In the genomic region with DNA sequence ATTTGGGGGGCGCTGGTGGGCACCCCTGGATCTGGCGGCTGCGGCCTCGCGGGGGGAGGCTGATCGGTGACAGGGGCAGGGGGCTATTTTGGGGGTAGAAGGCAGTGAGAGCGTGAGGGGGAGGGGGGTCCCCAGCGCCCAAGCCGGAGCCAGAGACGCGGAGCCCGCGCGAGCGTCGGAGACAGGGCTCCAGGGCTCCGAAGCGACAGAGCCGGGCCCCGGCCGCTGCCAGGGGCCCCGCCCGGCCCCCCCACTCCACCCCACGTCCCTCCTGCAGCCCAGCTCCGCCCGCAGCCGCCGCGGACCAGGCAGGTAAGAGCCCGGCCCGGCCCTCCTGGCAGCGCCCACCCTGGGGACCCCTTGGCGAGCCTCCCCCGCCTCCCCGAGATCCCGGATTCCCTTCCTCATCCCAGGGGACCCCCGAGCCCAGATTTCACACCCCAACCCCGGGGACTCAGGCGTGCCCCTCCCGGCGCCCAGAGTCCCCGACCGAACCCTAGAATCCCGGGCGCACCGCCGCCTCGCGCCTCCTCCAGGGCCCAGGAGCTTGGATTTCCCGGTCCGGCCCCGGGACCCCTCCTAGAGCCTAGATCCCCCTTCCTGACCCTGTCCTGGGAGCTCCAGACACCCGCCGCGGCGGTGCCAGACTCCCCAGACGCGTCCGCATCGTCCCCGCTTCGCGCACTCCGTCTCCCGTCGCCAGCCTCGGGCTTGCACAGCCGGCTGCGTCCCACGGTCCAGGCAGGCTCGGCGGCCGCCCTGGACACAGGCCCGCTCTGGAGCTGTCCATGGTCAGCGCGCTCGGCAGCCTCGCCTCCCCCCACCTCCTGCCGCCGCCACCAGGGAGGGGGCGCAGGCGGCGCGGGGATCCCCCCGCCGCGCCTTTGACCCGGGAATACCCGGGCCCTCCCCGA, we compare ENCODE assay signal across 1 cellular context.
A peak's percentile ranks its signal among the peaks of the same experiment; 100 is the strongest.
TF ChIP-seq lines count a peak whose summit lies in the region.

A gene (plus strand): TSS at position 134 of the 914 bp plus-strand sequence. CDS start 8,330 bp downstream, outside the sequence.

TF ChIP-seq in HepG2, 621 proteins besides CTCF, POLR2A, EP300 and RAD21 (continued from another document and continues in another):
- TF ChIP-seq KDM5B (CRISPR knock-in tag; IDR thresholded peaks at IDR 0.05; ENCODE audit: borderline replicate concordance) (peak; percentile 74; the same call in 1 of the 2 replicates), PAX8 (CRISPR knock-in tag; IDR thresholded peaks at IDR 0.05; ENCODE audit: borderline replicate concordance) (no peak; the same call in 1 of the 2 replicates), BRD4 (CRISPR knock-in tag; IDR thresholded peaks at IDR 0.05) (no peak), MEIS1 (CRISPR knock-in tag; IDR thresholded peaks at IDR 0.05; ENCODE audit: borderline replicate concordance) (no peak), ZNF296 (CRISPR knock-in tag; conservative IDR thresholded peaks at IDR 0.05) (peak; percentile 73; the same call in 1 of the 2 replicates), CREM (IDR thresholded peaks at IDR 0.05) (no peak), CREM (CRISPR knock-in tag; IDR thresholded peaks at IDR 0.05) (no peak), ELF4 (CRISPR knock-in tag; IDR thresholded peaks at IDR 0.05; ENCODE audit: borderline replicate concordance) (no peak), RORA (CRISPR knock-in tag; IDR thresholded peaks at IDR 0.05) (no peak), SNAI1 (CRISPR knock-in tag; IDR thresholded peaks at IDR 0.05; ENCODE audit: borderline replicate concordance) (no peak), GTF2F1 (IDR thresholded peaks at IDR 0.05; ENCODE audit: low read length) (no peak), MIER2 (CRISPR knock-in tag; IDR thresholded peaks at IDR 0.05) (peak; percentile 96), ZFP36L2 (CRISPR knock-in tag; IDR thresholded peaks at IDR 0.05) (no peak), SMAD1 (CRISPR knock-in tag; IDR thresholded peaks at IDR 0.05; ENCODE audit: borderline replicate concordance, low read depth) (no peak; the same call in 1 of the 2 replicates), ZNF354B (CRISPR knock-in tag; IDR thresholded peaks at IDR 0.05) (no peak), ZNF782 (CRISPR knock-in tag; IDR thresholded peaks at IDR 0.05; ENCODE audit: borderline replicate concordance) (no peak), ZSCAN30 (CRISPR knock-in tag; IDR thresholded peaks at IDR 0.05) (no peak), ADNP (CRISPR knock-in tag; IDR thresholded peaks at IDR 0.05) (no peak), KMT2A (CRISPR knock-in tag; IDR thresholded peaks at IDR 0.05) (peak; percentile 61; the same call in 1 of the 2 replicates), ZNF160 (CRISPR knock-in tag; IDR thresholded peaks at IDR 0.05) (peak; percentile 69; the same call in 1 of the 2 replicates), MAFF (IDR thresholded peaks at IDR 0.05; ENCODE audit: low read depth, low read length) (no peak)
- TF ChIP-seq, protein P1, sequence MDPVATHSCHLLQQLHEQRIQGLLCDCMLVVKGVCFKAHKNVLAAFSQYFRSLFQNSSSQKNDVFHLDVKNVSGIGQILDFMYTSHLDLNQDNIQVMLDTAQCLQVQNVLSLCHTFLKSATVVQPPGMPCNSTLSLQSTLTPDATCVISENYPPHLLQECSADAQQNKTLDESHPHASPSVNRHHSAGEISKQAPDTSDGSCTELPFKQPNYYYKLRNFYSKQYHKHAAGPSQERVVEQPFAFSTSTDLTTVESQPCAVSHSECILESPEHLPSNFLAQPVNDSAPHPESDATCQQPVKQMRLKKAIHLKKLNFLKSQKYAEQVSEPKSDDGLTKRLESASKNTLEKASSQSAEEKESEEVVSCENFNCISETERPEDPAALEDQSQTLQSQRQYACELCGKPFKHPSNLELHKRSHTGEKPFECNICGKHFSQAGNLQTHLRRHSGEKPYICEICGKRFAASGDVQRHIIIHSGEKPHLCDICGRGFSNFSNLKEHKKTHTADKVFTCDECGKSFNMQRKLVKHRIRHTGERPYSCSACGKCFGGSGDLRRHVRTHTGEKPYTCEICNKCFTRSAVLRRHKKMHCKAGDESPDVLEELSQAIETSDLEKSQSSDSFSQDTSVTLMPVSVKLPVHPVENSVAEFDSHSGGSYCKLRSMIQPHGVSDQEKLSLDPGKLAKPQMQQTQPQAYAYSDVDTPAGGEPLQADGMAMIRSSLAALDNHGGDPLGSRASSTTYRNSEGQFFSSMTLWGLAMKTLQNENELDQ (CRISPR knock-in tag; IDR thresholded peaks at IDR 0.05; ENCODE audit: borderline replicate concordance) = peak; percentile 84; the same call in 1 of the 2 replicates
- TF ChIP-seq, protein P2, sequence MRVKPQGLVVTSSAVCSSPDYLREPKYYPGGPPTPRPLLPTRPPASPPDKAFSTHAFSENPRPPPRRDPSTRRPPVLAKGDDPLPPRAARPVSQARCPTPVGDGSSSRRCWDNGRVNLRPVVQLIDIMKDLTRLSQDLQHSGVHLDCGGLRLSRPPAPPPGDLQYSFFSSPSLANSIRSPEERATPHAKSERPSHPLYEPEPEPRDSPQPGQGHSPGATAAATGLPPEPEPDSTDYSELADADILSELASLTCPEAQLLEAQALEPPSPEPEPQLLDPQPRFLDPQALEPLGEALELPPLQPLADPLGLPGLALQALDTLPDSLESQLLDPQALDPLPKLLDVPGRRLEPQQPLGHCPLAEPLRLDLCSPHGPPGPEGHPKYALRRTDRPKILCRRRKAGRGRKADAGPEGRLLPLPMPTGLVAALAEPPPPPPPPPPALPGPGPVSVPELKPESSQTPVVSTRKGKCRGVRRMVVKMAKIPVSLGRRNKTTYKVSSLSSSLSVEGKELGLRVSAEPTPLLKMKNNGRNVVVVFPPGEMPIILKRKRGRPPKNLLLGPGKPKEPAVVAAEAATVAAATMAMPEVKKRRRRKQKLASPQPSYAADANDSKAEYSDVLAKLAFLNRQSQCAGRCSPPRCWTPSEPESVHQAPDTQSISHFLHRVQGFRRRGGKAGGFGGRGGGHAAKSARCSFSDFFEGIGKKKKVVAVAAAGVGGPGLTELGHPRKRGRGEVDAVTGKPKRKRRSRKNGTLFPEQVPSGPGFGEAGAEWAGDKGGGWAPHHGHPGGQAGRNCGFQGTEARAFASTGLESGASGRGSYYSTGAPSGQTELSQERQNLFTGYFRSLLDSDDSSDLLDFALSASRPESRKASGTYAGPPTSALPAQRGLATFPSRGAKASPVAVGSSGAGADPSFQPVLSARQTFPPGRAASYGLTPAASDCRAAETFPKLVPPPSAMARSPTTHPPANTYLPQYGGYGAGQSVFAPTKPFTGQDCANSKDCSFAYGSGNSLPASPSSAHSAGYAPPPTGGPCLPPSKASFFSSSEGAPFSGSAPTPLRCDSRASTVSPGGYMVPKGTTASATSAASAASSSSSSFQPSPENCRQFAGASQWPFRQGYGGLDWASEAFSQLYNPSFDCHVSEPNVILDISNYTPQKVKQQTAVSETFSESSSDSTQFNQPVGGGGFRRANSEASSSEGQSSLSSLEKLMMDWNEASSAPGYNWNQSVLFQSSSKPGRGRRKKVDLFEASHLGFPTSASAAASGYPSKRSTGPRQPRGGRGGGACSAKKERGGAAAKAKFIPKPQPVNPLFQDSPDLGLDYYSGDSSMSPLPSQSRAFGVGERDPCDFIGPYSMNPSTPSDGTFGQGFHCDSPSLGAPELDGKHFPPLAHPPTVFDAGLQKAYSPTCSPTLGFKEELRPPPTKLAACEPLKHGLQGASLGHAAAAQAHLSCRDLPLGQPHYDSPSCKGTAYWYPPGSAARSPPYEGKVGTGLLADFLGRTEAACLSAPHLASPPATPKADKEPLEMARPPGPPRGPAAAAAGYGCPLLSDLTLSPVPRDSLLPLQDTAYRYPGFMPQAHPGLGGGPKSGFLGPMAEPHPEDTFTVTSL (CRISPR knock-in tag; IDR thresholded peaks at IDR 0.05; ENCODE audit: borderline replicate concordance) = no peak
- TF ChIP-seq, protein P3, sequence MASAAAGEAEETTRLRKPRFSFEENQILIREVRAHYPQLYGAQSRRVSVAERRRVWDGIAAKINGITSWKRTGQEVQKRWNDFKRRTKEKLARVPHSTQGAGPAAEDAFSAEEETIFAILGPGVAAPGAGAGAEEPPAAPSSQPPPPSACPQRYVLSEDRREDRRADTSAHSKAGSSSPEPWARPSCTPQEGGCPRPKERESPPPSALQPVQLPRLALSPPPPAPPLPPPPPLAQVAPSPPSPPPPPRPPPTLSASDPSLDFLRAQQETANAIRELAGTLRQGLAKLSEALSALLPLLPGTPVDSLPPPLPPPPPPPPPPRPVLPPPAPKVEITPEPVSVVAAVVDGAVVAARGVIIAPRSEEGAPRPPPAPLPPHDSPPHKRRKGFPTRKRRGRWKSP (CRISPR knock-in tag; IDR thresholded peaks at IDR 0.05) = peak; percentile 64; the same call in 1 of the 2 replicates
- TF ChIP-seq, protein P4, sequence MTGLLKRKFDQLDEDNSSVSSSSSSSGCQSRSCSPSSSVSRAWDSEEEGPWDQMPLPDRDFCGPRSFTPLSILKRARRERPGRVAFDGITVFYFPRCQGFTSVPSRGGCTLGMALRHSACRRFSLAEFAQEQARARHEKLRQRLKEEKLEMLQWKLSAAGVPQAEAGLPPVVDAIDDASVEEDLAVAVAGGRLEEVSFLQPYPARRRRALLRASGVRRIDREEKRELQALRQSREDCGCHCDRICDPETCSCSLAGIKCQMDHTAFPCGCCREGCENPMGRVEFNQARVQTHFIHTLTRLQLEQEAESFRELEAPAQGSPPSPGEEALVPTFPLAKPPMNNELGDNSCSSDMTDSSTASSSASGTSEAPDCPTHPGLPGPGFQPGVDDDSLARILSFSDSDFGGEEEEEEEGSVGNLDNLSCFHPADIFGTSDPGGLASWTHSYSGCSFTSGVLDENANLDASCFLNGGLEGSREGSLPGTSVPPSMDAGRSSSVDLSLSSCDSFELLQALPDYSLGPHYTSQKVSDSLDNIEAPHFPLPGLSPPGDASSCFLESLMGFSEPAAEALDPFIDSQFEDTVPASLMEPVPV (CRISPR knock-in tag; IDR thresholded peaks at IDR 0.05) = no peak
- TF ChIP-seq, protein P5, sequence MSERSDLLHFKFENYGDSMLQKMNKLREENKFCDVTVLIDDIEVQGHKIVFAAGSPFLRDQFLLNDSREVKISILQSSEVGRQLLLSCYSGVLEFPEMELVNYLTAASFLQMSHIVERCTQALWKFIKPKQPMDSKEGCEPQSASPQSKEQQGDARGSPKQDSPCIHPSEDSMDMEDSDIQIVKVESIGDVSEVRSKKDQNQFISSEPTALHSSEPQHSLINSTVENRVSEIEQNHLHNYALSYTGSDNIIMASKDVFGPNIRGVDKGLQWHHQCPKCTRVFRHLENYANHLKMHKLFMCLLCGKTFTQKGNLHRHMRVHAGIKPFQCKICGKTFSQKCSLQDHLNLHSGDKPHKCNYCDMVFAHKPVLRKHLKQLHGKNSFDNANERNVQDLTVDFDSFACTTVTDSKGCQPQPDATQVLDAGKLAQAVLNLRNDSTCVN (CRISPR knock-in tag; IDR thresholded peaks at IDR 0.05; ENCODE audit: borderline replicate concordance) = peak; percentile 88
- TF ChIP-seq, protein P6, sequence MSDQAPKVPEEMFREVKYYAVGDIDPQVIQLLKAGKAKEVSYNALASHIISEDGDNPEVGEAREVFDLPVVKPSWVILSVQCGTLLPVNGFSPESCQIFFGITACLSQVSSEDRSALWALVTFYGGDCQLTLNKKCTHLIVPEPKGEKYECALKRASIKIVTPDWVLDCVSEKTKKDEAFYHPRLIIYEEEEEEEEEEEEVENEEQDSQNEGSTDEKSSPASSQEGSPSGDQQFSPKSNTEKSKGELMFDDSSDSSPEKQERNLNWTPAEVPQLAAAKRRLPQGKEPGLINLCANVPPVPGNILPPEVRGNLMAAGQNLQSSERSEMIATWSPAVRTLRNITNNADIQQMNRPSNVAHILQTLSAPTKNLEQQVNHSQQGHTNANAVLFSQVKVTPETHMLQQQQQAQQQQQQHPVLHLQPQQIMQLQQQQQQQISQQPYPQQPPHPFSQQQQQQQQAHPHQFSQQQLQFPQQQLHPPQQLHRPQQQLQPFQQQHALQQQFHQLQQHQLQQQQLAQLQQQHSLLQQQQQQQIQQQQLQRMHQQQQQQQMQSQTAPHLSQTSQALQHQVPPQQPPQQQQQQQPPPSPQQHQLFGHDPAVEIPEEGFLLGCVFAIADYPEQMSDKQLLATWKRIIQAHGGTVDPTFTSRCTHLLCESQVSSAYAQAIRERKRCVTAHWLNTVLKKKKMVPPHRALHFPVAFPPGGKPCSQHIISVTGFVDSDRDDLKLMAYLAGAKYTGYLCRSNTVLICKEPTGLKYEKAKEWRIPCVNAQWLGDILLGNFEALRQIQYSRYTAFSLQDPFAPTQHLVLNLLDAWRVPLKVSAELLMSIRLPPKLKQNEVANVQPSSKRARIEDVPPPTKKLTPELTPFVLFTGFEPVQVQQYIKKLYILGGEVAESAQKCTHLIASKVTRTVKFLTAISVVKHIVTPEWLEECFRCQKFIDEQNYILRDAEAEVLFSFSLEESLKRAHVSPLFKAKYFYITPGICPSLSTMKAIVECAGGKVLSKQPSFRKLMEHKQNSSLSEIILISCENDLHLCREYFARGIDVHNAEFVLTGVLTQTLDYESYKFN (CRISPR knock-in tag; conservative IDR thresholded peaks at IDR 0.05) = no peak
- TF ChIP-seq, protein P7, sequence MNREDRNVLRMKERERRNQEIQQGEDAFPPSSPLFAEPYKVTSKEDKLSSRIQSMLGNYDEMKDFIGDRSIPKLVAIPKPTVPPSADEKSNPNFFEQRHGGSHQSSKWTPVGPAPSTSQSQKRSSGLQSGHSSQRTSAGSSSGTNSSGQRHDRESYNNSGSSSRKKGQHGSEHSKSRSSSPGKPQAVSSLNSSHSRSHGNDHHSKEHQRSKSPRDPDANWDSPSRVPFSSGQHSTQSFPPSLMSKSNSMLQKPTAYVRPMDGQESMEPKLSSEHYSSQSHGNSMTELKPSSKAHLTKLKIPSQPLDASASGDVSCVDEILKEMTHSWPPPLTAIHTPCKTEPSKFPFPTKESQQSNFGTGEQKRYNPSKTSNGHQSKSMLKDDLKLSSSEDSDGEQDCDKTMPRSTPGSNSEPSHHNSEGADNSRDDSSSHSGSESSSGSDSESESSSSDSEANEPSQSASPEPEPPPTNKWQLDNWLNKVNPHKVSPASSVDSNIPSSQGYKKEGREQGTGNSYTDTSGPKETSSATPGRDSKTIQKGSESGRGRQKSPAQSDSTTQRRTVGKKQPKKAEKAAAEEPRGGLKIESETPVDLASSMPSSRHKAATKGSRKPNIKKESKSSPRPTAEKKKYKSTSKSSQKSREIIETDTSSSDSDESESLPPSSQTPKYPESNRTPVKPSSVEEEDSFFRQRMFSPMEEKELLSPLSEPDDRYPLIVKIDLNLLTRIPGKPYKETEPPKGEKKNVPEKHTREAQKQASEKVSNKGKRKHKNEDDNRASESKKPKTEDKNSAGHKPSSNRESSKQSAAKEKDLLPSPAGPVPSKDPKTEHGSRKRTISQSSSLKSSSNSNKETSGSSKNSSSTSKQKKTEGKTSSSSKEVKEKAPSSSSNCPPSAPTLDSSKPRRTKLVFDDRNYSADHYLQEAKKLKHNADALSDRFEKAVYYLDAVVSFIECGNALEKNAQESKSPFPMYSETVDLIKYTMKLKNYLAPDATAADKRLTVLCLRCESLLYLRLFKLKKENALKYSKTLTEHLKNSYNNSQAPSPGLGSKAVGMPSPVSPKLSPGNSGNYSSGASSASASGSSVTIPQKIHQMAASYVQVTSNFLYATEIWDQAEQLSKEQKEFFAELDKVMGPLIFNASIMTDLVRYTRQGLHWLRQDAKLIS (CRISPR knock-in tag; IDR thresholded peaks at IDR 0.05) = no peak
- TF ChIP-seq, protein P8, sequence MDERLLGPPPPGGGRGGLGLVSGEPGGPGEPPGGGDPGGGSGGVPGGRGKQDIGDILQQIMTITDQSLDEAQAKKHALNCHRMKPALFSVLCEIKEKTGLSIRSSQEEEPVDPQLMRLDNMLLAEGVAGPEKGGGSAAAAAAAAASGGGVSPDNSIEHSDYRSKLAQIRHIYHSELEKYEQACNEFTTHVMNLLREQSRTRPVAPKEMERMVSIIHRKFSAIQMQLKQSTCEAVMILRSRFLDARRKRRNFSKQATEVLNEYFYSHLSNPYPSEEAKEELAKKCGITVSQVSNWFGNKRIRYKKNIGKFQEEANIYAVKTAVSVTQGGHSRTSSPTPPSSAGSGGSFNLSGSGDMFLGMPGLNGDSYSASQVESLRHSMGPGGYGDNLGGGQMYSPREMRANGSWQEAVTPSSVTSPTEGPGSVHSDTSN (CRISPR knock-in tag; IDR thresholded peaks at IDR 0.05) = no peak
- TF ChIP-seq, protein P9, sequence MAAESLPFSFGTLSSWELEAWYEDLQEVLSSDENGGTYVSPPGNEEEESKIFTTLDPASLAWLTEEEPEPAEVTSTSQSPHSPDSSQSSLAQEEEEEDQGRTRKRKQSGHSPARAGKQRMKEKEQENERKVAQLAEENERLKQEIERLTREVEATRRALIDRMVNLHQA (CRISPR knock-in tag; IDR thresholded peaks at IDR 0.05) = no peak
